In genomic region chr2:181988154-181988924, GRCh38 we compare ENCODE assay signal across 2 cellular contexts.
A peak's percentile ranks its signal among the peaks of the same experiment; 100 is the strongest.
TF ChIP-seq lines count a peak whose summit lies in the region.

No MANE protein-coding gene starts in this region.

TF ChIP-seq in HepG2, 621 proteins besides CTCF, POLR2A, EP300 and RAD21:
- peak; percentile 95 for TF ChIP-seq CREB1 (IDR thresholded peaks at IDR 0.05)
- no peak for TF ChIP-seq CREB1 (CRISPR knock-in tag; IDR thresholded peaks at IDR 0.05)
- peak; percentile 98 for TF ChIP-seq ATF7 (IDR thresholded peaks at IDR 0.05)
- no peak for TF ChIP-seq ATF7 (CRISPR knock-in tag; IDR thresholded peaks at IDR 0.05)
- TF ChIP-seq PBX2 (CRISPR knock-in tag; IDR thresholded peaks at IDR 0.05) = no peak

TF ChIP-seq in WTC11, 78 proteins besides CTCF, POLR2A, EP300 and RAD21:
- no peak for TF ChIP-seq SOX15 (CRISPR knock-in tag; IDR thresholded peaks at IDR 0.05)
- TF ChIP-seq ARID4B (CRISPR knock-in tag; IDR thresholded peaks at IDR 0.05; ENCODE audit: borderline replicate concordance) = no peak
- TF ChIP-seq TCF7 (CRISPR knock-in tag; IDR thresholded peaks at IDR 0.05; ENCODE audit: low read depth) = no peak
- TF ChIP-seq ZNF281 (CRISPR knock-in tag; IDR thresholded peaks at IDR 0.05) = no peak
- no peak for TF ChIP-seq CREB1 (CRISPR knock-in tag; IDR thresholded peaks at IDR 0.05)
- no peak for TF ChIP-seq TP53 (CRISPR knock-in tag; IDR thresholded peaks at IDR 0.05)
- no peak for TF ChIP-seq ZNF396 (CRISPR knock-in tag; IDR thresholded peaks at IDR 0.05; ENCODE audit: borderline replicate concordance)
- no peak for TF ChIP-seq CBFB (CRISPR knock-in tag; IDR thresholded peaks at IDR 0.05; ENCODE audit: low read depth)
- TF ChIP-seq, protein P1, sequence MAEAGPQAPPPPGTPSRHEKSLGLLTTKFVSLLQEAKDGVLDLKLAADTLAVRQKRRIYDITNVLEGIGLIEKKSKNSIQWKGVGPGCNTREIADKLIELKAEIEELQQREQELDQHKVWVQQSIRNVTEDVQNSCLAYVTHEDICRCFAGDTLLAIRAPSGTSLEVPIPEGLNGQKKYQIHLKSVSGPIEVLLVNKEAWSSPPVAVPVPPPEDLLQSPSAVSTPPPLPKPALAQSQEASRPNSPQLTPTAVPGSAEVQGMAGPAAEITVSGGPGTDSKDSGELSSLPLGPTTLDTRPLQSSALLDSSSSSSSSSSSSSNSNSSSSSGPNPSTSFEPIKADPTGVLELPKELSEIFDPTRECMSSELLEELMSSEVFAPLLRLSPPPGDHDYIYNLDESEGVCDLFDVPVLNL (CRISPR knock-in tag; IDR thresholded peaks at IDR 0.05; ENCODE audit: borderline replicate concordance, low read depth) = no peak
- TF ChIP-seq JUN (CRISPR knock-in tag; IDR thresholded peaks at IDR 0.05) = no peak
- no peak for TF ChIP-seq ZNF219 (CRISPR knock-in tag; IDR thresholded peaks at IDR 0.05; ENCODE audit: borderline replicate concordance)
- TF ChIP-seq AR (CRISPR knock-in tag; IDR thresholded peaks at IDR 0.05) = no peak
- TF ChIP-seq FOXP1 (CRISPR knock-in tag; IDR thresholded peaks at IDR 0.05; ENCODE audit: borderline replicate concordance) = no peak
- TF ChIP-seq ETV6 (CRISPR knock-in tag; IDR thresholded peaks at IDR 0.05) = no peak
- no peak for TF ChIP-seq ZNF423 (CRISPR knock-in tag; IDR thresholded peaks at IDR 0.05)
- TF ChIP-seq, protein P2, sequence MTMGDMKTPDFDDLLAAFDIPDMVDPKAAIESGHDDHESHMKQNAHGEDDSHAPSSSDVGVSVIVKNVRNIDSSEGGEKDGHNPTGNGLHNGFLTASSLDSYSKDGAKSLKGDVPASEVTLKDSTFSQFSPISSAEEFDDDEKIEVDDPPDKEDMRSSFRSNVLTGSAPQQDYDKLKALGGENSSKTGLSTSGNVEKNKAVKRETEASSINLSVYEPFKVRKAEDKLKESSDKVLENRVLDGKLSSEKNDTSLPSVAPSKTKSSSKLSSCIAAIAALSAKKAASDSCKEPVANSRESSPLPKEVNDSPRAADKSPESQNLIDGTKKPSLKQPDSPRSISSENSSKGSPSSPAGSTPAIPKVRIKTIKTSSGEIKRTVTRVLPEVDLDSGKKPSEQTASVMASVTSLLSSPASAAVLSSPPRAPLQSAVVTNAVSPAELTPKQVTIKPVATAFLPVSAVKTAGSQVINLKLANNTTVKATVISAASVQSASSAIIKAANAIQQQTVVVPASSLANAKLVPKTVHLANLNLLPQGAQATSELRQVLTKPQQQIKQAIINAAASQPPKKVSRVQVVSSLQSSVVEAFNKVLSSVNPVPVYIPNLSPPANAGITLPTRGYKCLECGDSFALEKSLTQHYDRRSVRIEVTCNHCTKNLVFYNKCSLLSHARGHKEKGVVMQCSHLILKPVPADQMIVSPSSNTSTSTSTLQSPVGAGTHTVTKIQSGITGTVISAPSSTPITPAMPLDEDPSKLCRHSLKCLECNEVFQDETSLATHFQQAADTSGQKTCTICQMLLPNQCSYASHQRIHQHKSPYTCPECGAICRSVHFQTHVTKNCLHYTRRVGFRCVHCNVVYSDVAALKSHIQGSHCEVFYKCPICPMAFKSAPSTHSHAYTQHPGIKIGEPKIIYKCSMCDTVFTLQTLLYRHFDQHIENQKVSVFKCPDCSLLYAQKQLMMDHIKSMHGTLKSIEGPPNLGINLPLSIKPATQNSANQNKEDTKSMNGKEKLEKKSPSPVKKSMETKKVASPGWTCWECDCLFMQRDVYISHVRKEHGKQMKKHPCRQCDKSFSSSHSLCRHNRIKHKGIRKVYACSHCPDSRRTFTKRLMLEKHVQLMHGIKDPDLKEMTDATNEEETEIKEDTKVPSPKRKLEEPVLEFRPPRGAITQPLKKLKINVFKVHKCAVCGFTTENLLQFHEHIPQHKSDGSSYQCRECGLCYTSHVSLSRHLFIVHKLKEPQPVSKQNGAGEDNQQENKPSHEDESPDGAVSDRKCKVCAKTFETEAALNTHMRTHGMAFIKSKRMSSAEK (CRISPR knock-in tag; IDR thresholded peaks at IDR 0.05; ENCODE audit: borderline replicate concordance) = no peak
